8 cellular contexts compared by ENCODE assay signal in genomic region chr2:26345554-26346453, GRCh38. TPM values are rescaled to one million over a fixed set of nuclear protein-coding genes. Genes with fewer than 3 reads are reported as not detected.
A peak's percentile ranks its signal among the peaks of the same experiment; 100 is the strongest.
DNase-seq lines count a peak whose midpoint lies in the region; ATAC-seq, FAIRE-seq and TF ChIP-seq lines count a peak whose summit lies in the region.

SELENOI (plus strand) TSS chr2:26346143; CDS start chr2:26346233, 90 bp downstream.

- H3K4me2 ChIP-seq in HepG2 (ENCODE audit: low read depth, low read length): peak within 1 kb of the TSS; percentile 95

- H3K4me1 Mint-ChIP-seq in CD14-positive monocyte: peaks cover 28% of the 10 kb centered on the region

- H3K9me3 ChIP-seq in HepG2 (ENCODE audit: low read length): no peaks in the 10 kb centered on the region

- WGBS in HepG2 (ENCODE audit: low lambda C conversion rate): 3% methylated on average over 49 of the region's 80 CpGs

- peaks cover 66% of the 10 kb centered on the region for H3K79me2 ChIP-seq in HepG2 (ENCODE audit: insufficient read depth, low read length)

- no peaks in the 10 kb centered on the region for H3K9me3 Mint-ChIP-seq in CD14-positive monocyte

- no peaks in the 10 kb centered on the region; a peak in 1 of 5 replicates for H3K27me3 ChIP-seq in HepG2 (ENCODE audit: control insufficient read depth in 1 of 2, insufficient read depth in 2 of 2, low read length in 2 of 2)

- TF ChIP-seq RAD21 in HepG2 (CRISPR knock-in tag; IDR thresholded peaks at IDR 0.05): peak; percentile 33; the same call in 1 of the 2 replicates

- H3K27ac Mint-ChIP-seq in CD14-positive monocyte: peak within 1 kb of the TSS; percentile 94 to 100 (median 99)

- TF ChIP-seq CTCF in CD14-positive monocyte (IDR thresholded peaks at IDR 0.05): no peak
- no peak; the same call in 1 of the 2 replicates for TF ChIP-seq CTCF in HepG2 (CRISPR knock-in tag; IDR thresholded peaks at IDR 0.05)

- H3K4me3 ChIP-seq in HepG2 (replicated peaks in 1 of 3; ENCODE audit: insufficient read depth in 1 of 3, low read depth in 2 of 3, low read length in 3 of 3): peak within 1 kb of the TSS; percentile 89 to 96 (median 94)

- TF ChIP-seq EP300 in HepG2 (IDR thresholded peaks at IDR 0.05; ENCODE audit: low read depth in 2 of 2, low read length in 2 of 2): peak; percentile 46 to 56; a peak in 3 of 4 replicates
- 0 out of 2 replicates have a peak, but pooled peaks have one; percentile 11 for TF ChIP-seq EP300 in HepG2 (CRISPR knock-in tag; IDR thresholded peaks at IDR 0.05; ENCODE audit: borderline replicate concordance)

- peak; percentile 94 for ATAC-seq in GM19397 (IDR thresholded peaks at IDR 0.05; ENCODE audit: unreplicated experiment)
- ATAC-seq in HG03571 (IDR thresholded peaks at IDR 0.05; ENCODE audit: unreplicated experiment): peak; percentile 87
- peak; percentile 95 for ATAC-seq in HepG2

- DNase-seq in CD14-positive monocyte (ENCODE audit: low spot score): peak; percentile 98
- peak; percentile 100 for DNase-seq in NCI-H82 (lab: John Stamatoyannopoulos, UW)
- DNase-seq in activated CD4-positive, alpha-beta T cell treated with anti-CD3 and anti-CD28 coated beads, Interleukin-2, amount 50 U/mL, for 48 hours: peak; percentile 99
- peak; percentile 99 to 100 for DNase-seq in dermis microvascular lymphatic vessel endothelial cell (ENCODE audit: low read depth in 2 of 2)
- peak; percentile 100 for DNase-seq in HepG2 (ENCODE audit: low spot score)
- peak; percentile 99 for DNase-seq in stimulated activated CD4-positive, alpha-beta T cell treated with anti-CD3 and anti-CD28 coated beads, Interleukin-4, amount 100 ng/mL, for 1 hour

- in situ Hi-C loops in HepG2 (cut with HindIII; ENCODE audit: extremely low pct_ligation_motif_present, low pct_unique_long_range_greater_than_20kb): loop anchor here (25.0 kb wide), 1 partner anchor 359 kb away; the partner anchor contains the start of gene KIF3C

- BruUV-seq in HepG2 (replicated peaks; lab: Mats Ljungman, UMichigan): no TSS peak

- intact Hi-C loops in CD14-positive monocyte (cut with micrococcal nuclease): loop anchor here (2.0 to 10.0 kb wide), 3 partner anchors 101 to 419 kb away; partner anchors contain the start of genes HADHA (in 2 of the 2), HADHB (in 2 of the 2) and SLC35F6 (in 1 of the 2)
- intact Hi-C loops in HepG2 (cut with micrococcal nuclease; ENCODE audit: unreplicated experiment): loop anchor here (5.0 kb wide), 1 partner anchor 121 kb away; no protein-coding TSS in a partner anchor

- H3K4me3 Mint-ChIP-seq in CD14-positive monocyte: peak within 1 kb of the TSS; percentile 98 to 100

- no peaks in the 10 kb centered on the region for H3K36me3 ChIP-seq in HepG2 (replicated peaks in 1 of 2; ENCODE audit: control insufficient read depth in 1 of 2, insufficient read depth in 2 of 2, low read length in 2 of 2)

- CTCF ChIA-PET in HepG2 (lab: Yijun Ruan, JAX; ENCODE audit: low intra/inter-chr PET ratio, low total read pairs): no interaction called here

- H3K4me1 ChIP-seq in HepG2 (ENCODE audit: insufficient read depth, low read length): peaks cover 63% of the 10 kb centered on the region

- peak; percentile 95 for FAIRE-seq in HepG2 (lab: Jason Lieb, UNC)

- H3K27ac ChIP-seq in HepG2 (ENCODE audit: extremely low read length, insufficient read depth, low read length): peak within 1 kb of the TSS; percentile 97

- POLR2A ChIA-PET in HepG2 (lab: Yijun Ruan, JAX): interaction anchor here (0.6 to 3.1 kb wide), 26 partner anchors 9 to 1098 kb away, joined by 3 to 52 read pairs (median 4); partner anchors contain the start of genes ASXL2, HADHA, HADHB and KIF3C

- peaks cover 14% of the 10 kb centered on the region for H4K20me1 ChIP-seq in HepG2 (ENCODE audit: insufficient read depth, low read length)

- H3K27me3 Mint-ChIP-seq in CD14-positive monocyte (ENCODE audit: low read depth in 3 of 3): no peaks in the 10 kb centered on the region

- TF ChIP-seq POLR2A in HepG2 (IDR thresholded peaks at IDR 0.05; ENCODE audit: insufficient read depth in 1 of 2, low read depth in 2 of 2, low read length in 2 of 2): peak; percentile 94 to 99

- no peak within 1 kb of the TSS for H2AFZ ChIP-seq in HepG2 (ENCODE audit: low read length)

- peaks cover 0 to 4% of the 10 kb centered on the region in 2 donors for H3K36me3 Mint-ChIP-seq in CD14-positive monocyte

- peak within 1 kb of the TSS; percentile 98 for H3K9ac ChIP-seq in HepG2 (ENCODE audit: insufficient read depth, low read depth, low read length)

TF ChIP-seq in HepG2, 621 proteins besides CTCF, POLR2A, EP300 and RAD21 (continues in another document):
- TF ChIP-seq MAFF (IDR thresholded peaks at IDR 0.05; ENCODE audit: low read depth, low read length) (peak; percentile 34; the same call in 1 of the 2 replicates), GLI4 (CRISPR knock-in tag; IDR thresholded peaks at IDR 0.05; ENCODE audit: borderline replicate concordance) (peak; percentile 48), ADNP (CRISPR knock-in tag; IDR thresholded peaks at IDR 0.05) (no peak), ZNF446 (CRISPR knock-in tag; IDR thresholded peaks at IDR 0.05) (peak; percentile 78; the same call in 1 of the 2 replicates), SMYD3 (CRISPR knock-in tag; IDR thresholded peaks at IDR 0.05) (peak; percentile 87; the same call in 1 of the 2 replicates)
- TF ChIP-seq, protein P1, sequence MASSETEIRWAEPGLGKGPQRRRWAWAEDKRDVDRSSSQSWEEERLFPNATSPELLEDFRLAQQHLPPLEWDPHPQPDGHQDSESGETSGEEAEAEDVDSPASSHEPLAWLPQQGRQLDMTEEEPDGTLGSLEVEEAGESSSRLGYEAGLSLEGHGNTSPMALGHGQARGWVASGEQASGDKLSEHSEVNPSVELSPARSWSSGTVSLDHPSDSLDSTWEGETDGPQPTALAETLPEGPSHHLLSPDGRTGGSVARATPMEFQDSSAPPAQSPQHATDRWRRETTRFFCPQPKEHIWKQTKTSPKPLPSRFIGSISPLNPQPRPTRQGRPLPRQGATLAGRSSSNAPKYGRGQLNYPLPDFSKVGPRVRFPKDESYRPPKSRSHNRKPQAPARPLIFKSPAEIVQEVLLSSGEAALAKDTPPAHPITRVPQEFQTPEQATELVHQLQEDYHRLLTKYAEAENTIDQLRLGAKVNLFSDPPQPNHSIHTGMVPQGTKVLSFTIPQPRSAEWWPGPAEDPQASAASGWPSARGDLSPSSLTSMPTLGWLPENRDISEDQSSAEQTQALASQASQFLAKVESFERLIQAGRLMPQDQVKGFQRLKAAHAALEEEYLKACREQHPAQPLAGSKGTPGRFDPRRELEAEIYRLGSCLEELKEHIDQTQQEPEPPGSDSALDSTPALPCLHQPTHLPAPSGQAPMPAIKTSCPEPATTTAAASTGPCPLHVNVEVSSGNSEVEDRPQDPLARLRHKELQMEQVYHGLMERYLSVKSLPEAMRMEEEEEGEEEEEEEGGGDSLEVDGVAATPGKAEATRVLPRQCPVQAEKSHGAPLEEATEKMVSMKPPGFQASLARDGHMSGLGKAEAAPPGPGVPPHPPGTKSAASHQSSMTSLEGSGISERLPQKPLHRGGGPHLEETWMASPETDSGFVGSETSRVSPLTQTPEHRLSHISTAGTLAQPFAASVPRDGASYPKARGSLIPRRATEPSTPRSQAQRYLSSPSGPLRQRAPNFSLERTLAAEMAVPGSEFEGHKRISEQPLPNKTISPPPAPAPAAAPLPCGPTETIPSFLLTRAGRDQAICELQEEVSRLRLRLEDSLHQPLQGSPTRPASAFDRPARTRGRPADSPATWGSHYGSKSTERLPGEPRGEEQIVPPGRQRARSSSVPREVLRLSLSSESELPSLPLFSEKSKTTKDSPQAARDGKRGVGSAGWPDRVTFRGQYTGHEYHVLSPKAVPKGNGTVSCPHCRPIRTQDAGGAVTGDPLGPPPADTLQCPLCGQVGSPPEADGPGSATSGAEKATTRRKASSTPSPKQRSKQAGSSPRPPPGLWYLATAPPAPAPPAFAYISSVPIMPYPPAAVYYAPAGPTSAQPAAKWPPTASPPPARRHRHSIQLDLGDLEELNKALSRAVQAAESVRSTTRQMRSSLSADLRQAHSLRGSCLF (CRISPR knock-in tag; IDR thresholded peaks at IDR 0.05; ENCODE audit: borderline replicate concordance): peak; percentile 74; the same call in 1 of the 2 replicates

RNA-seq across cellular contexts. Expression of gene SELENOI, which starts in this region (rescaled TPM):
- 1 to 10 TPM; 2.3 to 2.5 TPM for polyA plus RNA-seq in CD14-positive monocyte
- total RNA-seq in dermis microvascular lymphatic vessel endothelial cell: 10.0 and 16.3 TPM in 2 replicates
- total RNA-seq in HepG2 (2016; rRNA removed; fragmentation: Illumina TruSeq; extraction: Trizol): 60.3 and 66.0 TPM in 2 replicates
- total RNA-seq in HepG2 (2016; cell fraction: cytosol; rRNA removed; fragmentation: Illumina TruSeq; extraction: Trizol; ENCODE audit: low read depth): 53.2 and 61.0 TPM in 2 replicates
- 59.1 and 65.9 TPM in 2 replicates for total RNA-seq in HepG2 (2016; cell fraction: insoluble cytoplasmic fraction; rRNA removed; fragmentation: Illumina TruSeq; extraction: Trizol)
- 17.7 and 19.5 TPM in 2 replicates for total RNA-seq in HepG2 (2016; cell fraction: membrane; rRNA removed; fragmentation: Illumina TruSeq; extraction: Trizol)
- total RNA-seq in HepG2 (2016; cell fraction: nucleus; rRNA removed; fragmentation: Illumina TruSeq; extraction: Trizol): 79.5 and 91.4 TPM in 2 replicates
- 26.2 and 27.7 TPM in 2 replicates for polyA plus RNA-seq in HepG2 (2011; rRNA removed)
- 23.3 and 35.2 TPM in 2 replicates for polyA plus RNA-seq in HepG2 (2011; cell fraction: cytosol; rRNA removed)
- 15.9 and 18.6 TPM in 2 replicates for polyA plus RNA-seq in HepG2 (2011; cell fraction: nucleus; rRNA removed)
- 33.8 and 36.9 TPM in 2 replicates for polyA plus RNA-seq in HepG2 (2012)
- polyA plus RNA-seq in HepG2 (2016; cell fraction: cytosol; fragmentation: Illumina TruSeq; extraction: Trizol; ENCODE audit: low read depth): 1.9 and 2.2 TPM in 2 replicates
- 20.1 and 21.1 TPM in 2 replicates for polyA plus RNA-seq in HepG2 (2016; cell fraction: insoluble cytoplasmic fraction; fragmentation: Illumina TruSeq; extraction: Trizol; ENCODE audit: low read depth)
- polyA plus RNA-seq in HepG2 (2016; cell fraction: membrane; fragmentation: Illumina TruSeq; extraction: Trizol; ENCODE audit: low read depth): 3.3 and 5.0 TPM in 2 replicates
- polyA plus RNA-seq in HepG2 (2016; cell fraction: nucleus; fragmentation: Illumina TruSeq; extraction: Trizol; ENCODE audit: insufficient read depth, low read depth): 53.9 and 54.9 TPM in 2 replicates
- polyA minus RNA-seq in HepG2 (2011; rRNA and poly(A)+ RNA removed; ENCODE audit: low replicate concordance): 296 and 353 TPM in 2 replicates
- polyA minus RNA-seq in HepG2 (2011; cell fraction: cytosol; rRNA and poly(A)+ RNA removed): 42.8 and 47.8 TPM in 2 replicates
- polyA minus RNA-seq in HepG2 (2011; cell fraction: nucleus; rRNA and poly(A)+ RNA removed): 103 and 112 TPM in 2 replicates

Comparison
In these comparisons a context has a peak if more than half of its experiments do, and no peak if none do; other contexts are left out.
1. Peak in every context shown above with its lines: DNase-seq, ATAC-seq, H3K4me3 ChIP-seq and H3K27ac ChIP-seq.